1 cellular context compared by ENCODE assay signal in genomic region chr17:8080208-8080798, GRCh38.
TF ChIP-seq lines count a peak whose summit lies in the region.

No MANE protein-coding gene starts in this region.

TF ChIP-seq in endothelial cell of umbilical vein, 7 proteins besides CTCF, POLR2A, EP300 and RAD21:
- TF ChIP-seq EZH2 (IDR thresholded peaks at IDR 0.05; ENCODE audit: borderline replicate concordance, low read depth, low read length, severe bottlenecking) (peak; percentile 2), MAX (IDR thresholded peaks at IDR 0.05; ENCODE audit: insufficient read depth, insufficient read length) (no peak)
